8 cellular contexts compared by ENCODE assay signal in genomic region chr1:228490120-228491078, GRCh38. TPM values are rescaled to one million over a fixed set of nuclear protein-coding genes. Genes with fewer than 3 reads are reported as not detected.
DNase-seq lines count a peak whose midpoint lies in the region; ATAC-seq and TF ChIP-seq lines count a peak whose summit lies in the region.

No MANE protein-coding gene starts in this region.

- TF ChIP-seq CTCF in stomach (IDR thresholded peaks at IDR 0.05), result no peak

- no peak for DNase-seq in activated naive CD4-positive, alpha-beta T cell treated with Interleukin-2 at 50 U/mL for 16 hours
- peak; percentile 89 for DNase-seq in NCI-H69 (lab: John Stamatoyannopoulos, UW)
- peak; percentile 65 for DNase-seq in dedifferentiated amniotic fluid mesenchymal stem cell (ENCODE audit: extremely low spot score)
- no peak for DNase-seq in stimulated activated naive B cell treated with anti-CD40 and anti-IgM and Interleukin-4, amounts not matched to agents 10 μg/mL and 1 μg/mL and 100 μg/mL, for 72 hours
- DNase-seq in stomach, result no peak
- DNase-seq in aorta, result no peak

- H3K4me1 ChIP-seq in stomach (peaks cover 24 to 53% (median 41%) of the 10 kb centered on the region in 4 donors), aorta (ENCODE audit: control insufficient read depth in 1 of 2, insufficient read depth in 2 of 2, low read length in 2 of 2) (no peaks in the 10 kb centered on the region)

- H3K4me3 Mint-ChIP-seq in activated naive CD4-positive, alpha-beta T cell treated with anti-CD3 and anti-CD28 coated beads, Interleukin-2, amount 50 U/mL, for 24 hours, result peak overlapping the region; percentile 47
- H3K4me3 Mint-ChIP-seq in stimulated activated naive B cell treated with anti-CD40 and anti-IgM and Interleukin-4, amounts not matched to agents 10 μg/mL and 1 μg/mL and 100 μg/mL, for 72 hours, result peak overlapping the region in 1 of 2 donors; percentile 37

- H3K9me3 ChIP-seq in stomach (no peaks in the 10 kb centered on the region), aorta (ENCODE audit: control insufficient read depth, low read length) (no peaks in the 10 kb centered on the region)

- 82 to 90% (median 88%) methylated on average over 5 to 6 of the region's 6 CpGs for WGBS in stomach, 5 donors
- WGBS in aorta, 2 donors, result 87 to 88% methylated on average over 6 of the region's 6 CpGs

- H3K27ac ChIP-seq in stomach (no peak overlapping the region), aorta (ENCODE audit: low read depth in 1 of 2, low read length in 2 of 2) (no peak overlapping the region)

- no peak for TF ChIP-seq POLR2A in stomach (IDR thresholded peaks at IDR 0.05)

- no peak overlapping the region for H3K4me3 ChIP-seq in stomach
- H3K4me3 ChIP-seq in aorta (ENCODE audit: low read length in 2 of 2), result no peak overlapping the region

- no peak for ATAC-seq in stimulated activated naive B cell treated with anti-CD40 and anti-IgM and Interleukin-4, amounts not matched to agents 10 μg/mL and 1 μg/mL and 100 μg/mL, for 72 hours (replicated peaks)
- no peak for ATAC-seq in GM21737 (IDR thresholded peaks at IDR 0.05; ENCODE audit: unreplicated experiment)
- ATAC-seq in aorta (ENCODE audit: low FRiP score), result no peak

- intact Hi-C loops in stomach (cut with DNase I; ENCODE audit: low total_unique reads) (no loop called here), aorta (cut with DNase I) (no loop called here)

- no peak for TF ChIP-seq EP300 in stomach (IDR thresholded peaks at IDR 0.05)

- peaks cover 39 to 60% (median 54%) of the 10 kb centered on the region in 4 donors for H3K36me3 ChIP-seq in stomach
- peaks cover 0 to 5% of the 10 kb centered on the region in 2 donors for H3K36me3 ChIP-seq in aorta (ENCODE audit: control insufficient read depth in 1 of 2, insufficient read depth in 2 of 2, low read length in 1 of 2)

- no peaks in the 10 kb centered on the region for H3K27me3 ChIP-seq in stomach
- H3K27me3 ChIP-seq in aorta (ENCODE audit: control insufficient read depth in 1 of 2, insufficient read depth in 2 of 2, low read length in 1 of 2), result no peaks in the 10 kb centered on the region

- peaks cover 43% of the 10 kb centered on the region for H3K4me1 Mint-ChIP-seq in activated naive CD4-positive, alpha-beta T cell treated with anti-CD3 and anti-CD28 coated beads, Interleukin-2, amount 50 U/mL, for 24 hours
- peaks cover 33 to 36% of the 10 kb centered on the region in 2 donors for H3K4me1 Mint-ChIP-seq in stimulated activated naive B cell treated with anti-CD40 and anti-IgM and Interleukin-4, amounts not matched to agents 10 μg/mL and 1 μg/mL and 100 μg/mL, for 72 hours

- peak overlapping the region; percentile 66 for H3K27ac Mint-ChIP-seq in activated naive CD4-positive, alpha-beta T cell treated with anti-CD3 and anti-CD28 coated beads, Interleukin-2, amount 50 U/mL, for 24 hours
- peak overlapping the region; percentile 4 for H3K27ac Mint-ChIP-seq in stimulated activated naive B cell treated with anti-CD40 and anti-IgM and Interleukin-4, amounts not matched to agents 10 μg/mL and 1 μg/mL and 100 μg/mL, for 72 hours

- no peaks in the 10 kb centered on the region for H3K9me3 Mint-ChIP-seq in activated naive CD4-positive, alpha-beta T cell treated with anti-CD3 and anti-CD28 coated beads, Interleukin-2, amount 50 U/mL, for 24 hours
- H3K9me3 Mint-ChIP-seq in stimulated activated naive B cell treated with anti-CD40 and anti-IgM and Interleukin-4, amounts not matched to agents 10 μg/mL and 1 μg/mL and 100 μg/mL, for 72 hours, result no peaks in the 10 kb centered on the region

- no peaks in the 10 kb centered on the region for H3K27me3 Mint-ChIP-seq in activated naive CD4-positive, alpha-beta T cell treated with anti-CD3 and anti-CD28 coated beads, Interleukin-2, amount 50 U/mL, for 24 hours
- H3K27me3 Mint-ChIP-seq in stimulated activated naive B cell treated with anti-CD40 and anti-IgM and Interleukin-4, amounts not matched to agents 10 μg/mL and 1 μg/mL and 100 μg/mL, for 72 hours, result no peaks in the 10 kb centered on the region

- H3K36me3 Mint-ChIP-seq in activated naive CD4-positive, alpha-beta T cell treated with anti-CD3 and anti-CD28 coated beads, Interleukin-2, amount 50 U/mL, for 24 hours, result peaks cover 13% of the 10 kb centered on the region
- peaks cover 38 to 51% of the 10 kb centered on the region in 2 donors for H3K36me3 Mint-ChIP-seq in stimulated activated naive B cell treated with anti-CD40 and anti-IgM and Interleukin-4, amounts not matched to agents 10 μg/mL and 1 μg/mL and 100 μg/mL, for 72 hours

RNA-seq across cellular contexts. Expression of gene RNF187, which starts 3.2 kb away (rescaled TPM):
- 10 to 100 TPM in 3 of 5 donors, 1 to 10 TPM in 2; 8.9 to 44.6 (median 16.2) TPM for total RNA-seq in stomach
- polyA plus RNA-seq in stomach, result 10 to 100 TPM; 27.0 to 31.7 (median 29.6) TPM
- 10 to 100 TPM; 52.4 to 94.0 TPM for total RNA-seq in aorta
- polyA plus RNA-seq in aorta, result 10 to 100 TPM; 22.8 to 28.5 TPM

Comparison
In these comparisons a context has a peak if more than half of its experiments do, and no peak if none do; other contexts are left out.
1. DNase-seq: peak in NCI-H69 (single experiment) and dedifferentiated amniotic fluid mesenchymal stem cell (single experiment); none in activated naive CD4-positive, alpha-beta T cell treated with Interleukin-2 at 50 U/mL for 16 hours (single experiment), stimulated activated naive B cell treated with anti-CD40 and anti-IgM and Interleukin-4, amounts not matched to agents 10 μg/mL and 1 μg/mL and 100 μg/mL, for 72 hours (single experiment), stomach (single experiment) and aorta (0 of 2).